9 cellular contexts compared by ENCODE assay signal in the genomic region with DNA sequence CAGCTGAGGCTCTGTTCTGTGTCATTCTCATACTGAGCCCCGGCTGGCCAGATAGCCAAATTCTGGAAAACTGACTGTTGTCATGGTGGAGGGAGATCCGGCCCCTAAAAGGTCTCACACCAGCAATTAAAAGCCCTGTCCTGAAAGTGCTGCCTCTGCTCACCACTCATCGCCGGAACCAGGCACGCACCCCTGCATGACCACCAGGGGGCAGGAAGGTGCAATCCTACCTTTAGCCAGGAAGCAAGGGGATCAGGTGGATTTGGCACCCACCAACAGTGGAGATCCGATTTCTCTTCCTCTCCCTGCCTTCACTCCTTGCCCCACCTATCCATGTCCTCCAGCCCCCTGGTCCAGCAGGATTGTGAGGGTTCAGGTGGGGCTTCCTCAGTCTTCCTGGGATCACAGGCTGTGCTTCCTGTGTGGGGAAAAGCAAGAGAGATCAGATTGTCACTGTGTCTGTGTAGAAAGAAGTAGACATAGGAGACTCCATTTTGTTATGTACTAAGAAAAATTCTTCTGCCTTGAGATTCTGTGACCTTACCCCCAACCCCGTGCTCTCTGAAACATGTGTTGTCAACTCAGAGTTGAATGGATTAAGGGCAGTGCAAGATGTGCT. TPM values are rescaled to one million over a fixed set of nuclear protein-coding genes. Genes with fewer than 3 reads are reported as not detected.
A peak's percentile ranks its signal among the peaks of the same experiment; 100 is the strongest.
DNase-seq lines count a peak whose midpoint lies in the region; ATAC-seq and TF ChIP-seq lines count a peak whose summit lies in the region.
"Had no signal": no experiment of that assay in that cellular context is flagged by ENCODE, and none has a peak within 500 bp of the region (broad histone marks: within the 10 kb centered on the region; RNA-seq: fewer than 3 reads in every experiment).

No MANE protein-coding gene starts in this region.

- no peaks in the 10 kb centered on the region for H3K36me3 Mint-ChIP-seq in activated T-helper 2 cell treated with anti-CD3 and anti-CD28 coated beads, Interferon-gamma antibody, Interleukin-2, Interleukin-4, amounts not matched to agents 10 μg/mL and 5 μg/mL and 100 μg/mL, durations not matched to agents 14 hours and 24 hours and 36 hours (ENCODE audit: low read depth)
- H3K36me3 Mint-ChIP-seq in progenitor cell of endocrine pancreas (ENCODE audit: insufficient read depth), result no peaks in the 10 kb centered on the region

- peaks cover 3% of the 10 kb centered on the region for H3K4me1 Mint-ChIP-seq in activated T-helper 2 cell treated with anti-CD3 and anti-CD28 coated beads, Interferon-gamma antibody, Interleukin-2, Interleukin-4, amounts not matched to agents 10 μg/mL and 5 μg/mL and 100 μg/mL, durations not matched to agents 14 hours and 24 hours and 36 hours (ENCODE audit: low read depth)
- peaks cover 14% of the 10 kb centered on the region for H3K4me1 Mint-ChIP-seq in progenitor cell of endocrine pancreas (ENCODE audit: low read depth)

- no peak overlapping the region for H3K4me3 Mint-ChIP-seq in activated T-helper 2 cell treated with anti-CD3 and anti-CD28 coated beads, Interferon-gamma antibody, Interleukin-2, Interleukin-4, amounts not matched to agents 10 μg/mL and 5 μg/mL and 100 μg/mL, durations not matched to agents 14 hours and 24 hours and 36 hours (ENCODE audit: low read depth)
- H3K4me3 Mint-ChIP-seq in progenitor cell of endocrine pancreas (ENCODE audit: low read depth), result no peak overlapping the region
- H3K4me3 Mint-ChIP-seq: dendritic cell treated with granulocyte-macrophage colony-stimulating factor and Interleukin-4, amounts not matched to agents 40 ng/mL and 50 ng/mL, for 4 days had no signal

- H3K9me3 Mint-ChIP-seq in activated T-helper 2 cell treated with anti-CD3 and anti-CD28 coated beads, Interferon-gamma antibody, Interleukin-2, Interleukin-4, amounts not matched to agents 10 μg/mL and 5 μg/mL and 100 μg/mL, durations not matched to agents 14 hours and 24 hours and 36 hours, result no peaks in the 10 kb centered on the region
- no peaks in the 10 kb centered on the region for H3K9me3 Mint-ChIP-seq in progenitor cell of endocrine pancreas (ENCODE audit: low read depth)
- H3K9me3 Mint-ChIP-seq: dendritic cell treated with granulocyte-macrophage colony-stimulating factor and Interleukin-4, amounts not matched to agents 40 ng/mL and 50 ng/mL, for 4 days had no signal

- ATAC-seq in HG03565 (IDR thresholded peaks at IDR 0.05; ENCODE audit: unreplicated experiment), result no peak
- no peak for ATAC-seq in HG03457 (IDR thresholded peaks at IDR 0.05; ENCODE audit: unreplicated experiment)

- peaks cover 16% of the 10 kb centered on the region for H3K27me3 Mint-ChIP-seq in activated T-helper 2 cell treated with anti-CD3 and anti-CD28 coated beads, Interferon-gamma antibody, Interleukin-2, Interleukin-4, amounts not matched to agents 10 μg/mL and 5 μg/mL and 100 μg/mL, durations not matched to agents 14 hours and 24 hours and 36 hours (ENCODE audit: low read depth)
- peaks cover 36% of the 10 kb centered on the region for H3K27me3 Mint-ChIP-seq in progenitor cell of endocrine pancreas

- no peak overlapping the region for H3K27ac Mint-ChIP-seq in activated T-helper 2 cell treated with anti-CD3 and anti-CD28 coated beads, Interferon-gamma antibody, Interleukin-2, Interleukin-4, amounts not matched to agents 10 μg/mL and 5 μg/mL and 100 μg/mL, durations not matched to agents 14 hours and 24 hours and 36 hours
- H3K27ac Mint-ChIP-seq in progenitor cell of endocrine pancreas, result no peak overlapping the region
- H3K27ac Mint-ChIP-seq: dendritic cell treated with granulocyte-macrophage colony-stimulating factor and Interleukin-4, amounts not matched to agents 40 ng/mL and 50 ng/mL, for 4 days had no signal

- DNase-seq in DMS 273 (lab: John Stamatoyannopoulos, UW; ENCODE audit: unreplicated experiment) (peak; percentile 75), HT-29 (ENCODE audit: low spot score) (peak; percentile 62), RPMI7951 (ENCODE audit: low read depth) (peak; percentile 37), foreskin melanocyte (peak; percentile 1), progenitor cell of endocrine pancreas (ENCODE audit: low spot score, unreplicated experiment) (peak; percentile 76)
- DNase-seq in activated T-helper 2 cell treated with anti-CD3 and anti-CD28 coated beads, Interferon-gamma antibody, Interleukin-2, Interleukin-4, amounts not matched to agents 10 μg/mL and 5 μg/mL and 100 μg/mL, durations not matched to agents 14 hours and 24 hours and 36 hours (ENCODE audit: low spot score), result peak; percentile 67

- intact Hi-C loops in activated T-helper 2 cell treated with anti-CD3 and anti-CD28 coated beads, Interferon-gamma antibody, Interleukin-2, Interleukin-4, amounts not matched to agents 10 μg/mL and 5 μg/mL and 100 μg/mL, durations not matched to agents 14 hours and 24 hours and 36 hours (cut with micrococcal nuclease), result loop anchor here (1.0 to 5.0 kb wide), 2 partner anchors 33 to 95 kb away; no protein-coding TSS in a partner anchor

- TF ChIP-seq CTCF in progenitor cell of endocrine pancreas (IDR thresholded peaks at IDR 0.05; ENCODE audit: unreplicated experiment), result peak; percentile 95

RNA-seq across cellular contexts. Expression of a gene that starts 16.1 kb away (rescaled TPM):
- 0.33 and 0.42 TPM in 2 replicates for total RNA-seq in HT-29 (2014; rRNA removed; shearing (Covaris generic))
- under 0.01 TPM in 1 of 2 replicates, not detected in the other for total RNA-seq in RPMI7951 (2014; rRNA removed; shearing (Covaris generic))
- 0.46 and 0.59 TPM in 2 replicates for total RNA-seq in activated T-helper 2 cell treated with anti-CD3 and anti-CD28 coated beads, Interferon-gamma antibody, Interleukin-2, Interleukin-4, amounts not matched to agents 10 μg/mL and 5 μg/mL and 100 μg/mL, durations not matched to agents 14 hours and 24 hours and 36 hours
- 5.5 and 6.9 TPM in 2 replicates for total RNA-seq in progenitor cell of endocrine pancreas

RNA-seq across cellular contexts. Expression of a gene that starts 48.0 kb away (rescaled TPM):
- 0.33 and 0.44 TPM in 2 replicates for total RNA-seq in HT-29 (2014; rRNA removed; shearing (Covaris generic))
- 15.5 and 16.0 TPM in 2 replicates for total RNA-seq in RPMI7951 (2014; rRNA removed; shearing (Covaris generic))
- 35.2 and 37.2 TPM in 2 replicates for total RNA-seq in activated T-helper 2 cell treated with anti-CD3 and anti-CD28 coated beads, Interferon-gamma antibody, Interleukin-2, Interleukin-4, amounts not matched to agents 10 μg/mL and 5 μg/mL and 100 μg/mL, durations not matched to agents 14 hours and 24 hours and 36 hours
- total RNA-seq in progenitor cell of endocrine pancreas, result 12.0 and 12.5 TPM in 2 replicates

RNA-seq across cellular contexts. Expression of a gene that starts 49.7 kb away (rescaled TPM):
- total RNA-seq in HT-29 (2014; rRNA removed; shearing (Covaris generic)), result 8.2 and 12.2 TPM in 2 replicates
- total RNA-seq in RPMI7951 (2014; rRNA removed; shearing (Covaris generic)), result 8.8 and 12.8 TPM in 2 replicates
- 61.7 and 68.7 TPM in 2 replicates for total RNA-seq in activated T-helper 2 cell treated with anti-CD3 and anti-CD28 coated beads, Interferon-gamma antibody, Interleukin-2, Interleukin-4, amounts not matched to agents 10 μg/mL and 5 μg/mL and 100 μg/mL, durations not matched to agents 14 hours and 24 hours and 36 hours
- total RNA-seq in progenitor cell of endocrine pancreas, result 23.0 and 23.7 TPM in 2 replicates

Comparison
In these comparisons a context has a peak if more than half of its experiments do, and no peak if none do; other contexts are left out.
1. DNase-seq: peak in every context shown above with its lines; median percentile 76 in progenitor cell of endocrine pancreas; 75 in DMS 273; 67 in activated T-helper 2 cell treated with anti-CD3 and anti-CD28 coated beads, Interferon-gamma antibody, Interleukin-2, Interleukin-4, amounts not matched to agents 10 μg/mL and 5 μg/mL and 100 μg/mL, durations not matched to agents 14 hours and 24 hours and 36 hours; 62 in HT-29; 37 in RPMI7951; 1 in foreskin melanocyte.